Comparison of ENCODE assay signal across 1 cellular context in the genomic region with DNA sequence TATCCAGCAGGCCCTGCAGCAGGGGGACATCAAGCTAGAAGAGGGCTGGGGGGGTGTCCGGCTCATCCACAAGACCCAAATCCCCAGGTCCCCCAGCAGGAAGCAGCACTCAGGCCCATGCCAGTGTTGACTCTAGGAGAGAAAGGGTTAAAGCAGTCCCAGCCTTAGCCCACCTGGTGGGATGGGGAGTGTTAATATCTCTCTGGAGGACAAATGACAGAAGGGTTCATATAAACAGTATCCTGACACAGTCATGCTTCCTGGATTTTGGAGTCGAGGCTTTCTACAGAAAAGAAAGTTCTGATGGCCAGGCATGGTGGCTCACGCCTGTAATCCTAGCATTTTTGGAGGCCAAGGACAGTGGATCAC.
TF ChIP-seq lines count a peak whose summit lies in the region.

No MANE protein-coding gene starts in this region.

TF ChIP-seq in HepG2, 621 proteins besides CTCF, POLR2A, EP300 and RAD21:
- TF ChIP-seq ZNF501 (CRISPR knock-in tag; IDR thresholded peaks at IDR 0.05) = 0 out of 2 replicates have a peak, but pooled peaks have one; percentile 46
- peak; percentile 85 for TF ChIP-seq ZNF652 (CRISPR knock-in tag; IDR thresholded peaks at IDR 0.05; ENCODE audit: borderline replicate concordance, low read depth)
- 0 out of 2 replicates have a peak, but pooled peaks have one; percentile 9 for TF ChIP-seq IKZF5 (CRISPR knock-in tag; IDR thresholded peaks at IDR 0.05)
- TF ChIP-seq ZNF296 (CRISPR knock-in tag; conservative IDR thresholded peaks at IDR 0.05) = 0 out of 2 replicates have a peak, but pooled peaks have one; percentile 51
- 0 out of 2 replicates have a peak, but pooled peaks have one; percentile 23 for TF ChIP-seq KAT8 (CRISPR knock-in tag; IDR thresholded peaks at IDR 0.05)
TF ChIP-seq in HepG2: peak in this region for 5; not testable (repeated sequence) for 616.
